In genomic region chr12:53306826-53307225, GRCh38 we compare ENCODE assay signal across 23 cellular contexts. TPM values are rescaled to one million over a fixed set of nuclear protein-coding genes. Genes with fewer than 3 reads are reported as not detected.
DNase-seq lines count a peak whose midpoint lies in the region; ATAC-seq, FAIRE-seq and TF ChIP-seq lines count a peak whose summit lies in the region.
"Had no signal": no experiment of that assay in that cellular context is flagged by ENCODE, and none has a peak within 500 bp of the region (broad histone marks: within the 10 kb centered on the region; RNA-seq: fewer than 3 reads in every experiment).

No MANE protein-coding gene starts in this region.

- no peak overlapping the region for H2AFZ ChIP-seq in HepG2 (ENCODE audit: low read length)
- H2AFZ ChIP-seq: GM23248 had no signal

- no peaks in the 10 kb centered on the region for H3K9me3 Mint-ChIP-seq in activated CD4-positive, alpha-beta T cell treated with anti-CD3 and anti-CD28 coated beads for 36 hours (ENCODE audit: low read depth)
- no peaks in the 10 kb centered on the region for H3K9me3 Mint-ChIP-seq in activated CD4-positive, alpha-beta T cell treated with anti-CD3 and anti-CD28 coated beads, Interleukin-2, amount 10 ng/mL, durations not matched to agents 24 days and 14 days
- H3K9me3 Mint-ChIP-seq in endothelial cell (ENCODE audit: unreplicated experiment) = no peaks in the 10 kb centered on the region
- H3K9me3 Mint-ChIP-seq in stimulated activated naive B cell treated with anti-CD40 and anti-IgM and Interleukin-4, amounts not matched to agents 10 μg/mL and 1 μg/mL and 100 μg/mL, for 72 hours = no peaks in the 10 kb centered on the region
- H3K9me3 Mint-ChIP-seq: CD4-positive, alpha-beta T cell had no signal

- 100% methylated on average over 2 of the region's 10 CpGs for WGBS in HepG2 (ENCODE audit: low lambda C conversion rate)
- WGBS in right lobe of liver (ENCODE audit: insufficient coverage, low coverage, low lambda C conversion rate, missing lambda C conversion rate) = no CpG with 5 or more reads among the region's 10 CpGs

- H3K4me1 Mint-ChIP-seq in activated CD4-positive, alpha-beta T cell treated with anti-CD3 and anti-CD28 coated beads for 36 hours = peaks cover 10% of the 10 kb centered on the region
- peaks cover 9% of the 10 kb centered on the region for H3K4me1 Mint-ChIP-seq in activated CD4-positive, alpha-beta T cell treated with anti-CD3 and anti-CD28 coated beads, Interleukin-2, amount 10 ng/mL, durations not matched to agents 24 days and 14 days
- peaks cover 4% of the 10 kb centered on the region for H3K4me1 Mint-ChIP-seq in endothelial cell (ENCODE audit: unreplicated experiment)
- H3K4me1 Mint-ChIP-seq in stimulated activated naive B cell treated with anti-CD40 and anti-IgM and Interleukin-4, amounts not matched to agents 10 μg/mL and 1 μg/mL and 100 μg/mL, for 72 hours = peaks cover 16 to 17% of the 10 kb centered on the region in 2 donors

- H3K79me2 ChIP-seq in HepG2 (ENCODE audit: insufficient read depth, low read length) = no peaks in the 10 kb centered on the region

- H3K36me3 ChIP-seq in HepG2 (replicated peaks in 1 of 2; ENCODE audit: control insufficient read depth in 1 of 2, insufficient read depth in 2 of 2, low read length in 2 of 2) (peaks cover 21 to 62% of the 10 kb centered on the region in 2 experiments), right lobe of liver (peaks cover 0 to 57% (median 14%) of the 10 kb centered on the region in 4 donors)

- H4K20me1 ChIP-seq in HepG2 (ENCODE audit: insufficient read depth, low read length) = no peaks in the 10 kb centered on the region

- no peak for FAIRE-seq in HepG2 (lab: Jason Lieb, UNC)
- FAIRE-seq: A549, D721Med, G401.6, GM12891, GM19239, HTR-8/SVneo had no signal

- no peak overlapping the region for H3K4me2 ChIP-seq in HepG2 (ENCODE audit: low read depth, low read length)
- H3K4me2 ChIP-seq: A549 had no signal

- no peak for DNase-seq in activated CD4-positive, alpha-beta T cell treated with anti-CD3 and anti-CD28 coated beads for 36 hours
- no peak for DNase-seq in activated CD4-positive, alpha-beta T cell treated with anti-CD3 and anti-CD28 coated beads, Interleukin-2, amount 10 ng/mL, durations not matched to agents 24 days and 14 days
- DNase-seq in HepG2 (ENCODE audit: low spot score) = no peak
- no peak for DNase-seq in right lobe of liver
- DNase-seq in endothelial cell (ENCODE audit: low spot score) = no peak
- no peak for DNase-seq in stimulated activated naive B cell treated with anti-CD40 and anti-IgM and Interleukin-4, amounts not matched to agents 10 μg/mL and 1 μg/mL and 100 μg/mL, for 72 hours
- no peak for DNase-seq in activated CD8-positive, alpha-beta memory T cell treated with anti-CD3 and anti-CD28 coated beads, Interleukin-2, amount 50 U/mL, for 48 hours
- no peak for DNase-seq in GM20000 (ENCODE audit: low spot score)
- DNase-seq: AML-193; Caco-2; CD4-positive, alpha-beta T cell; GM23248 had no signal

- TF ChIP-seq CTCF in HepG2 (CRISPR knock-in tag; IDR thresholded peaks at IDR 0.05) (no peak), right lobe of liver (IDR thresholded peaks at IDR 0.05) (no peak), endothelial cell (IDR thresholded peaks at IDR 0.05; ENCODE audit: unreplicated experiment) (no peak), GM20000 (IDR thresholded peaks at IDR 0.05; ENCODE audit: extremely low read depth, missing control alignments) (no peak)

- no peak overlapping the region for H3K4me3 ChIP-seq in HepG2 (replicated peaks in 1 of 3; ENCODE audit: insufficient read depth in 1 of 3, low read depth in 2 of 3, low read length in 3 of 3)
- H3K4me3 ChIP-seq in right lobe of liver = no peak overlapping the region
- H3K4me3 ChIP-seq: A549, GM23248, HAP-1 had no signal

- intact Hi-C loops in activated CD4-positive, alpha-beta T cell treated with anti-CD3 and anti-CD28 coated beads for 36 hours (cut with DNase I, micrococcal nuclease) = no loop called here
- intact Hi-C loops in activated CD4-positive, alpha-beta T cell treated with anti-CD3 and anti-CD28 coated beads, Interleukin-2, amount 10 ng/mL, durations not matched to agents 24 days and 14 days (cut with micrococcal nuclease) = no loop called here
- intact Hi-C loops in HepG2 (cut with micrococcal nuclease; ENCODE audit: unreplicated experiment) = no loop called here
- intact Hi-C loops in right lobe of liver (cut with DNase I) = no loop called here

- no peak for TF ChIP-seq RAD21 in HepG2 (CRISPR knock-in tag; IDR thresholded peaks at IDR 0.05)

- no peak overlapping the region for H3K4me3 Mint-ChIP-seq in activated CD4-positive, alpha-beta T cell treated with anti-CD3 and anti-CD28 coated beads for 36 hours
- H3K4me3 Mint-ChIP-seq in activated CD4-positive, alpha-beta T cell treated with anti-CD3 and anti-CD28 coated beads, Interleukin-2, amount 10 ng/mL, durations not matched to agents 24 days and 14 days = no peak overlapping the region
- H3K4me3 Mint-ChIP-seq in endothelial cell (ENCODE audit: unreplicated experiment) = peak overlapping the region; percentile 85
- H3K4me3 Mint-ChIP-seq in stimulated activated naive B cell treated with anti-CD40 and anti-IgM and Interleukin-4, amounts not matched to agents 10 μg/mL and 1 μg/mL and 100 μg/mL, for 72 hours = no peak overlapping the region
- H3K4me3 Mint-ChIP-seq: CD4-positive, alpha-beta T cell had no signal

- in situ Hi-C loops in HepG2 (cut with HindIII; ENCODE audit: extremely low pct_ligation_motif_present, low pct_unique_long_range_greater_than_20kb) = no loop called here

- CTCF ChIA-PET in activated CD4-positive, alpha-beta T cell treated with anti-CD3 and anti-CD28 coated beads for 36 hours (lab: Charles Lee) = no interaction called here
- CTCF ChIA-PET in HepG2 (lab: Yijun Ruan, JAX; ENCODE audit: low intra/inter-chr PET ratio, low total read pairs) = no interaction called here

- H3K9me3 ChIP-seq in HepG2 (ENCODE audit: low read length) (no peaks in the 10 kb centered on the region), right lobe of liver (no peaks in the 10 kb centered on the region)
- H3K9me3 ChIP-seq: A549, Caco-2, HAP-1 had no signal

- H3K36me3 Mint-ChIP-seq in activated CD4-positive, alpha-beta T cell treated with anti-CD3 and anti-CD28 coated beads for 36 hours (ENCODE audit: low read depth) = peaks cover 28% of the 10 kb centered on the region
- peaks cover 56% of the 10 kb centered on the region for H3K36me3 Mint-ChIP-seq in activated CD4-positive, alpha-beta T cell treated with anti-CD3 and anti-CD28 coated beads, Interleukin-2, amount 10 ng/mL, durations not matched to agents 24 days and 14 days (ENCODE audit: low read depth)
- peaks cover 50% of the 10 kb centered on the region for H3K36me3 Mint-ChIP-seq in endothelial cell (ENCODE audit: low read depth, unreplicated experiment)
- H3K36me3 Mint-ChIP-seq in stimulated activated naive B cell treated with anti-CD40 and anti-IgM and Interleukin-4, amounts not matched to agents 10 μg/mL and 1 μg/mL and 100 μg/mL, for 72 hours = peaks cover 38 to 57% of the 10 kb centered on the region in 2 donors

- no peaks in the 10 kb centered on the region for H3K27me3 Mint-ChIP-seq in activated CD4-positive, alpha-beta T cell treated with anti-CD3 and anti-CD28 coated beads for 36 hours
- no peaks in the 10 kb centered on the region for H3K27me3 Mint-ChIP-seq in activated CD4-positive, alpha-beta T cell treated with anti-CD3 and anti-CD28 coated beads, Interleukin-2, amount 10 ng/mL, durations not matched to agents 24 days and 14 days
- H3K27me3 Mint-ChIP-seq in endothelial cell (ENCODE audit: unreplicated experiment) = peaks cover 10% of the 10 kb centered on the region
- H3K27me3 Mint-ChIP-seq in stimulated activated naive B cell treated with anti-CD40 and anti-IgM and Interleukin-4, amounts not matched to agents 10 μg/mL and 1 μg/mL and 100 μg/mL, for 72 hours = no peaks in the 10 kb centered on the region
- H3K27me3 Mint-ChIP-seq: CD4-positive, alpha-beta T cell had no signal

- H3K9ac ChIP-seq in HepG2 (ENCODE audit: insufficient read depth, low read depth, low read length) = no peak overlapping the region
- H3K9ac ChIP-seq: GM23248 had no signal

- no peak overlapping the region for H3K27ac ChIP-seq in HepG2 (ENCODE audit: extremely low read length, insufficient read depth, low read length)
- H3K27ac ChIP-seq in right lobe of liver = no peak overlapping the region
- H3K27ac ChIP-seq: 22Rv1, A549, C4-2B, GM23248 had no signal

- no peak for ATAC-seq in activated CD4-positive, alpha-beta T cell treated with anti-CD3 and anti-CD28 coated beads for 36 hours
- ATAC-seq in HepG2 (no peak), right lobe of liver (no peak)
- no peak for ATAC-seq in stimulated activated naive B cell treated with anti-CD40 and anti-IgM and Interleukin-4, amounts not matched to agents 10 μg/mL and 1 μg/mL and 100 μg/mL, for 72 hours (replicated peaks)

- TF ChIP-seq POLR2A in HepG2 (IDR thresholded peaks at IDR 0.05; ENCODE audit: insufficient read depth in 1 of 2, low read depth in 2 of 2, low read length in 2 of 2) (no peak), right lobe of liver (IDR thresholded peaks at IDR 0.05) (no peak)

- H3K27ac Mint-ChIP-seq in activated CD4-positive, alpha-beta T cell treated with anti-CD3 and anti-CD28 coated beads for 36 hours = peak overlapping the region; percentile 34
- no peak overlapping the region for H3K27ac Mint-ChIP-seq in activated CD4-positive, alpha-beta T cell treated with anti-CD3 and anti-CD28 coated beads, Interleukin-2, amount 10 ng/mL, durations not matched to agents 24 days and 14 days
- H3K27ac Mint-ChIP-seq in endothelial cell (ENCODE audit: unreplicated experiment) = peak overlapping the region; percentile 61
- peak overlapping the region; percentile 2 for H3K27ac Mint-ChIP-seq in stimulated activated naive B cell treated with anti-CD40 and anti-IgM and Interleukin-4, amounts not matched to agents 10 μg/mL and 1 μg/mL and 100 μg/mL, for 72 hours
- H3K27ac Mint-ChIP-seq: CD4-positive, alpha-beta T cell had no signal

- POLR2A ChIA-PET in activated CD4-positive, alpha-beta T cell treated with anti-CD3 and anti-CD28 coated beads for 36 hours (lab: Charles Lee) = no interaction called here
- POLR2A ChIA-PET in HepG2 (lab: Yijun Ruan, JAX) = no interaction called here

- no peaks in the 10 kb centered on the region for H3K27me3 ChIP-seq in HepG2 (ENCODE audit: control insufficient read depth in 1 of 2, insufficient read depth in 2 of 2, low read length in 2 of 2)
- H3K27me3 ChIP-seq in right lobe of liver = no peaks in the 10 kb centered on the region

- H3K4me1 ChIP-seq in HepG2 (ENCODE audit: insufficient read depth, low read length) = peaks cover 18% of the 10 kb centered on the region
- no peaks in the 10 kb centered on the region for H3K4me1 ChIP-seq in right lobe of liver
- H3K4me1 ChIP-seq: Caco-2, HAP-1 had no signal

- TF ChIP-seq EP300 in HepG2 (IDR thresholded peaks at IDR 0.05; ENCODE audit: low read depth in 2 of 2, low read length in 2 of 2) = no peak
- TF ChIP-seq EP300 in HepG2 (CRISPR knock-in tag; IDR thresholded peaks at IDR 0.05; ENCODE audit: borderline replicate concordance) = no peak

- no TSS peak for BruUV-seq in HepG2 (replicated peaks; lab: Mats Ljungman, UMichigan)

RNA-seq across cellular contexts. Expression of gene MYG1, which starts 7.3 kb away (rescaled TPM):
- total RNA-seq in activated CD4-positive, alpha-beta T cell treated with anti-CD3 and anti-CD28 coated beads for 36 hours = 10 to 100 TPM; 61.9 to 68.8 TPM
- 104 and 108 TPM in 2 replicates for total RNA-seq in activated CD4-positive, alpha-beta T cell treated with anti-CD3 and anti-CD28 coated beads, Interleukin-2, amount 10 ng/mL, durations not matched to agents 24 days and 14 days
- 58.0 and 62.6 TPM in 2 replicates for total RNA-seq in HepG2 (2016; rRNA removed; fragmentation: Illumina TruSeq; extraction: Trizol)
- 35.2 and 36.5 TPM in 2 replicates for total RNA-seq in HepG2 (2016; cell fraction: cytosol; rRNA removed; fragmentation: Illumina TruSeq; extraction: Trizol; ENCODE audit: low read depth)
- total RNA-seq in HepG2 (2016; cell fraction: insoluble cytoplasmic fraction; rRNA removed; fragmentation: Illumina TruSeq; extraction: Trizol) = 58.1 and 59.2 TPM in 2 replicates
- total RNA-seq in HepG2 (2016; cell fraction: membrane; rRNA removed; fragmentation: Illumina TruSeq; extraction: Trizol) = 45.1 and 51.7 TPM in 2 replicates
- 28.7 and 35.7 TPM in 2 replicates for total RNA-seq in HepG2 (2016; cell fraction: nucleus; rRNA removed; fragmentation: Illumina TruSeq; extraction: Trizol)
- polyA plus RNA-seq in HepG2 (2011; rRNA removed) = 38.6 and 40.7 TPM in 2 replicates
- polyA plus RNA-seq in HepG2 (2011; cell fraction: cytosol; rRNA removed) = 42.9 and 57.6 TPM in 2 replicates
- polyA plus RNA-seq in HepG2 (2011; cell fraction: nucleus; rRNA removed) = 32.2 and 36.0 TPM in 2 replicates
- polyA plus RNA-seq in HepG2 (2012) = 21.3 and 34.6 TPM in 2 replicates
- 38.0 and 47.5 TPM in 2 replicates for polyA plus RNA-seq in HepG2 (2016; cell fraction: cytosol; fragmentation: Illumina TruSeq; extraction: Trizol; ENCODE audit: low read depth)
- polyA plus RNA-seq in HepG2 (2016; cell fraction: insoluble cytoplasmic fraction; fragmentation: Illumina TruSeq; extraction: Trizol; ENCODE audit: low read depth) = 49.2 and 59.1 TPM in 2 replicates
- 39.2 and 41.9 TPM in 2 replicates for polyA plus RNA-seq in HepG2 (2016; cell fraction: membrane; fragmentation: Illumina TruSeq; extraction: Trizol; ENCODE audit: low read depth)
- polyA plus RNA-seq in HepG2 (2016; cell fraction: nucleus; fragmentation: Illumina TruSeq; extraction: Trizol; ENCODE audit: insufficient read depth, low read depth) = 54.0 and 73.0 TPM in 2 replicates
- 43.6 and 97.4 TPM in 2 replicates for polyA minus RNA-seq in HepG2 (2011; rRNA and poly(A)+ RNA removed; ENCODE audit: low replicate concordance)
- polyA minus RNA-seq in HepG2 (2011; cell fraction: cytosol; rRNA and poly(A)+ RNA removed) = 15.0 and 19.7 TPM in 2 replicates
- polyA minus RNA-seq in HepG2 (2011; cell fraction: nucleus; rRNA and poly(A)+ RNA removed) = 8.8 and 14.4 TPM in 2 replicates
- total RNA-seq in right lobe of liver = 10 to 100 TPM; 17.6 to 27.1 (median 20.8) TPM
- total RNA-seq in endothelial cell (ENCODE audit: unreplicated experiment) = 55.3 TPM

RNA-seq across cellular contexts. Expression of gene PFDN5, which starts 11.5 kb away (rescaled TPM):
- 100 to 1,000 TPM; 253 to 322 TPM for total RNA-seq in activated CD4-positive, alpha-beta T cell treated with anti-CD3 and anti-CD28 coated beads for 36 hours
- total RNA-seq in activated CD4-positive, alpha-beta T cell treated with anti-CD3 and anti-CD28 coated beads, Interleukin-2, amount 10 ng/mL, durations not matched to agents 24 days and 14 days = 319 and 342 TPM in 2 replicates
- total RNA-seq in HepG2 (2016; rRNA removed; fragmentation: Illumina TruSeq; extraction: Trizol) (462 and 578 TPM in 2 replicates), right lobe of liver (100 to 1,000 TPM; 122 to 170 (median 146) TPM), endothelial cell (ENCODE audit: unreplicated experiment) (444 TPM)
- 461 and 472 TPM in 2 replicates for total RNA-seq in HepG2 (2016; cell fraction: cytosol; rRNA removed; fragmentation: Illumina TruSeq; extraction: Trizol; ENCODE audit: low read depth)
- 478 and 604 TPM in 2 replicates for total RNA-seq in HepG2 (2016; cell fraction: insoluble cytoplasmic fraction; rRNA removed; fragmentation: Illumina TruSeq; extraction: Trizol)
- 502 and 534 TPM in 2 replicates for total RNA-seq in HepG2 (2016; cell fraction: membrane; rRNA removed; fragmentation: Illumina TruSeq; extraction: Trizol)
- total RNA-seq in HepG2 (2016; cell fraction: nucleus; rRNA removed; fragmentation: Illumina TruSeq; extraction: Trizol) = 239 and 246 TPM in 2 replicates
- 440 and 449 TPM in 2 replicates for polyA plus RNA-seq in HepG2 (2011; rRNA removed)
- polyA plus RNA-seq in HepG2 (2011; cell fraction: cytosol; rRNA removed) = 513 and 623 TPM in 2 replicates
- polyA plus RNA-seq in HepG2 (2011; cell fraction: nucleus; rRNA removed) = 505 and 601 TPM in 2 replicates
- 398 and 423 TPM in 2 replicates for polyA plus RNA-seq in HepG2 (2012)
- polyA plus RNA-seq in HepG2 (2016; cell fraction: cytosol; fragmentation: Illumina TruSeq; extraction: Trizol; ENCODE audit: low read depth) = 472 and 500 TPM in 2 replicates
- 484 and 533 TPM in 2 replicates for polyA plus RNA-seq in HepG2 (2016; cell fraction: insoluble cytoplasmic fraction; fragmentation: Illumina TruSeq; extraction: Trizol; ENCODE audit: low read depth)
- 441 and 460 TPM in 2 replicates for polyA plus RNA-seq in HepG2 (2016; cell fraction: membrane; fragmentation: Illumina TruSeq; extraction: Trizol; ENCODE audit: low read depth)
- polyA plus RNA-seq in HepG2 (2016; cell fraction: nucleus; fragmentation: Illumina TruSeq; extraction: Trizol; ENCODE audit: insufficient read depth, low read depth) = 433 and 469 TPM in 2 replicates
- 90.5 and 285 TPM in 2 replicates for polyA minus RNA-seq in HepG2 (2011; rRNA and poly(A)+ RNA removed; ENCODE audit: low replicate concordance)
- 52.1 and 57.1 TPM in 2 replicates for polyA minus RNA-seq in HepG2 (2011; cell fraction: cytosol; rRNA and poly(A)+ RNA removed)
- 96.6 and 129 TPM in 2 replicates for polyA minus RNA-seq in HepG2 (2011; cell fraction: nucleus; rRNA and poly(A)+ RNA removed)

RNA-seq across cellular contexts. Expression of gene AAAS, which starts 14.6 kb away (rescaled TPM):
- total RNA-seq in activated CD4-positive, alpha-beta T cell treated with anti-CD3 and anti-CD28 coated beads for 36 hours = 10 to 100 TPM; 65.5 to 72.5 TPM
- 86.7 and 91.1 TPM in 2 replicates for total RNA-seq in activated CD4-positive, alpha-beta T cell treated with anti-CD3 and anti-CD28 coated beads, Interleukin-2, amount 10 ng/mL, durations not matched to agents 24 days and 14 days
- total RNA-seq in HepG2 (2016; rRNA removed; fragmentation: Illumina TruSeq; extraction: Trizol) (47.6 and 49.9 TPM in 2 replicates), right lobe of liver (10 to 100 TPM; 22.0 to 29.1 (median 26.7) TPM), endothelial cell (ENCODE audit: unreplicated experiment) (56.2 TPM)
- total RNA-seq in HepG2 (2016; cell fraction: cytosol; rRNA removed; fragmentation: Illumina TruSeq; extraction: Trizol; ENCODE audit: low read depth) = 6.3 and 7.4 TPM in 2 replicates
- 49.9 and 52.5 TPM in 2 replicates for total RNA-seq in HepG2 (2016; cell fraction: insoluble cytoplasmic fraction; rRNA removed; fragmentation: Illumina TruSeq; extraction: Trizol)
- total RNA-seq in HepG2 (2016; cell fraction: membrane; rRNA removed; fragmentation: Illumina TruSeq; extraction: Trizol) = 10.6 and 11.1 TPM in 2 replicates
- 41.2 and 46.6 TPM in 2 replicates for total RNA-seq in HepG2 (2016; cell fraction: nucleus; rRNA removed; fragmentation: Illumina TruSeq; extraction: Trizol)
- 52.0 and 54.0 TPM in 2 replicates for polyA plus RNA-seq in HepG2 (2011; rRNA removed)
- 37.5 and 46.8 TPM in 2 replicates for polyA plus RNA-seq in HepG2 (2011; cell fraction: cytosol; rRNA removed)
- polyA plus RNA-seq in HepG2 (2011; cell fraction: nucleus; rRNA removed) = 182 and 197 TPM in 2 replicates
- 40.1 and 43.3 TPM in 2 replicates for polyA plus RNA-seq in HepG2 (2012)
- polyA plus RNA-seq in HepG2 (2016; cell fraction: cytosol; fragmentation: Illumina TruSeq; extraction: Trizol; ENCODE audit: low read depth) = 6.0 and 6.9 TPM in 2 replicates
- polyA plus RNA-seq in HepG2 (2016; cell fraction: insoluble cytoplasmic fraction; fragmentation: Illumina TruSeq; extraction: Trizol; ENCODE audit: low read depth) = 54.2 and 64.7 TPM in 2 replicates
- 9.0 and 9.4 TPM in 2 replicates for polyA plus RNA-seq in HepG2 (2016; cell fraction: membrane; fragmentation: Illumina TruSeq; extraction: Trizol; ENCODE audit: low read depth)
- polyA plus RNA-seq in HepG2 (2016; cell fraction: nucleus; fragmentation: Illumina TruSeq; extraction: Trizol; ENCODE audit: insufficient read depth, low read depth) = 70.0 and 70.8 TPM in 2 replicates
- 115 and 225 TPM in 2 replicates for polyA minus RNA-seq in HepG2 (2011; rRNA and poly(A)+ RNA removed; ENCODE audit: low replicate concordance)
- polyA minus RNA-seq in HepG2 (2011; cell fraction: cytosol; rRNA and poly(A)+ RNA removed) = 21.9 and 28.0 TPM in 2 replicates
- polyA minus RNA-seq in HepG2 (2011; cell fraction: nucleus; rRNA and poly(A)+ RNA removed) = 39.3 and 48.9 TPM in 2 replicates

RNA-seq across cellular contexts. Expression of gene SP7, which starts 29.3 kb away (rescaled TPM):
- not detected for total RNA-seq in activated CD4-positive, alpha-beta T cell treated with anti-CD3 and anti-CD28 coated beads for 36 hours
- not detected in 2 replicates for total RNA-seq in activated CD4-positive, alpha-beta T cell treated with anti-CD3 and anti-CD28 coated beads, Interleukin-2, amount 10 ng/mL, durations not matched to agents 24 days and 14 days
- not detected in 2 replicates for total RNA-seq in HepG2 (2016; rRNA removed; fragmentation: Illumina TruSeq; extraction: Trizol)
- total RNA-seq in HepG2 (2016; cell fraction: cytosol; rRNA removed; fragmentation: Illumina TruSeq; extraction: Trizol; ENCODE audit: low read depth) = not detected in 2 replicates
- not detected in 2 replicates for total RNA-seq in HepG2 (2016; cell fraction: insoluble cytoplasmic fraction; rRNA removed; fragmentation: Illumina TruSeq; extraction: Trizol)
- not detected in 2 replicates for total RNA-seq in HepG2 (2016; cell fraction: membrane; rRNA removed; fragmentation: Illumina TruSeq; extraction: Trizol)
- total RNA-seq in HepG2 (2016; cell fraction: nucleus; rRNA removed; fragmentation: Illumina TruSeq; extraction: Trizol) = not detected in 2 replicates
- polyA plus RNA-seq in HepG2 (2011; rRNA removed) = not detected in 2 replicates
- not detected in 2 replicates for polyA plus RNA-seq in HepG2 (2011; cell fraction: cytosol; rRNA removed)
- not detected in 2 replicates for polyA plus RNA-seq in HepG2 (2011; cell fraction: nucleus; rRNA removed)
- polyA plus RNA-seq in HepG2 (2012) = not detected in 2 replicates
- not detected in 2 replicates for polyA plus RNA-seq in HepG2 (2016; cell fraction: cytosol; fragmentation: Illumina TruSeq; extraction: Trizol; ENCODE audit: low read depth)
- not detected in 2 replicates for polyA plus RNA-seq in HepG2 (2016; cell fraction: insoluble cytoplasmic fraction; fragmentation: Illumina TruSeq; extraction: Trizol; ENCODE audit: low read depth)
- polyA plus RNA-seq in HepG2 (2016; cell fraction: membrane; fragmentation: Illumina TruSeq; extraction: Trizol; ENCODE audit: low read depth) = not detected in 2 replicates
- polyA plus RNA-seq in HepG2 (2016; cell fraction: nucleus; fragmentation: Illumina TruSeq; extraction: Trizol; ENCODE audit: insufficient read depth, low read depth) = not detected in 2 replicates
- polyA minus RNA-seq in HepG2 (2011; rRNA and poly(A)+ RNA removed; ENCODE audit: low replicate concordance) = not detected in 2 replicates
- polyA minus RNA-seq in HepG2 (2011; cell fraction: cytosol; rRNA and poly(A)+ RNA removed) = not detected in 2 replicates
- polyA minus RNA-seq in HepG2 (2011; cell fraction: nucleus; rRNA and poly(A)+ RNA removed) = not detected in 2 replicates
- total RNA-seq in right lobe of liver = not detected
- total RNA-seq in endothelial cell (ENCODE audit: unreplicated experiment) = 3.6 TPM
- total RNA-seq: Caco-2, GM23248, H4 had no signal
- polyA plus RNA-seq: BJ, GM23248 had no signal

RNA-seq across cellular contexts. Expression of gene ESPL1, which starts 38.7 kb away (rescaled TPM):
- total RNA-seq in activated CD4-positive, alpha-beta T cell treated with anti-CD3 and anti-CD28 coated beads for 36 hours = 10 to 100 TPM; 60.8 to 66.9 TPM
- total RNA-seq in activated CD4-positive, alpha-beta T cell treated with anti-CD3 and anti-CD28 coated beads, Interleukin-2, amount 10 ng/mL, durations not matched to agents 24 days and 14 days = 71.8 and 76.7 TPM in 2 replicates
- total RNA-seq in HepG2 (2016; rRNA removed; fragmentation: Illumina TruSeq; extraction: Trizol) (11.5 and 11.6 TPM in 2 replicates), right lobe of liver (10 to 100 TPM in 2 of 6 experiments, 1 to 10 TPM in 3, under 1 TPM in 1; 0.04 to 15.0 (median 4.5) TPM), endothelial cell (ENCODE audit: unreplicated experiment) (11.8 TPM)
- total RNA-seq in HepG2 (2016; cell fraction: cytosol; rRNA removed; fragmentation: Illumina TruSeq; extraction: Trizol; ENCODE audit: low read depth) = 2.5 and 2.8 TPM in 2 replicates
- 11.5 and 12.0 TPM in 2 replicates for total RNA-seq in HepG2 (2016; cell fraction: insoluble cytoplasmic fraction; rRNA removed; fragmentation: Illumina TruSeq; extraction: Trizol)
- 3.1 and 4.2 TPM in 2 replicates for total RNA-seq in HepG2 (2016; cell fraction: membrane; rRNA removed; fragmentation: Illumina TruSeq; extraction: Trizol)
- total RNA-seq in HepG2 (2016; cell fraction: nucleus; rRNA removed; fragmentation: Illumina TruSeq; extraction: Trizol) = 16.7 and 24.8 TPM in 2 replicates
- 5.3 and 5.8 TPM in 2 replicates for polyA plus RNA-seq in HepG2 (2011; rRNA removed)
- 1.9 and 3.3 TPM in 2 replicates for polyA plus RNA-seq in HepG2 (2011; cell fraction: cytosol; rRNA removed)
- 22.2 and 36.2 TPM in 2 replicates for polyA plus RNA-seq in HepG2 (2011; cell fraction: nucleus; rRNA removed)
- polyA plus RNA-seq in HepG2 (2012) = 2.4 and 4.2 TPM in 2 replicates
- 0.60 and 0.89 TPM in 2 replicates for polyA plus RNA-seq in HepG2 (2016; cell fraction: cytosol; fragmentation: Illumina TruSeq; extraction: Trizol; ENCODE audit: low read depth)
- polyA plus RNA-seq in HepG2 (2016; cell fraction: insoluble cytoplasmic fraction; fragmentation: Illumina TruSeq; extraction: Trizol; ENCODE audit: low read depth) = 5.1 and 8.7 TPM in 2 replicates
- 1.7 and 1.8 TPM in 2 replicates for polyA plus RNA-seq in HepG2 (2016; cell fraction: membrane; fragmentation: Illumina TruSeq; extraction: Trizol; ENCODE audit: low read depth)
- polyA plus RNA-seq in HepG2 (2016; cell fraction: nucleus; fragmentation: Illumina TruSeq; extraction: Trizol; ENCODE audit: insufficient read depth, low read depth) = 41.3 and 46.0 TPM in 2 replicates
- 14.1 and 75.7 TPM in 2 replicates for polyA minus RNA-seq in HepG2 (2011; rRNA and poly(A)+ RNA removed; ENCODE audit: low replicate concordance)
- polyA minus RNA-seq in HepG2 (2011; cell fraction: cytosol; rRNA and poly(A)+ RNA removed) = 2.5 and 3.9 TPM in 2 replicates
- 13.1 and 16.0 TPM in 2 replicates for polyA minus RNA-seq in HepG2 (2011; cell fraction: nucleus; rRNA and poly(A)+ RNA removed)
